Comparison of ENCODE assay signal across 1 cellular context in genomic region chr7:150376560-150376959, GRCh38.
TF ChIP-seq lines count a peak whose summit lies in the region.

No MANE protein-coding gene starts in this region.

TF ChIP-seq in GM12878, 131 proteins besides CTCF, POLR2A, EP300 and RAD21:
- 0 out of 2 replicates have a peak, but pooled peaks have one; percentile 15 for TF ChIP-seq BACH1 (IDR thresholded peaks at IDR 0.05; ENCODE audit: borderline replicate concordance)
- no peak for TF ChIP-seq ASH2L (IDR thresholded peaks at IDR 0.05; ENCODE audit: borderline replicate concordance, low read depth)
